In genomic region chr3:44761347-44762169, GRCh38 we compare ENCODE assay signal across 1 cellular context.
TF ChIP-seq lines count a peak whose summit lies in the region.

KIAA1143 (minus strand) TSS chr3:44761619; CDS start chr3:44761602, 17 bp downstream.
KIF15 (plus strand) TSS chr3:44761794; CDS start chr3:44761866, 72 bp downstream.

TF ChIP-seq in K562, 482 proteins besides CTCF, POLR2A, EP300 and RAD21 (continued from another document and continues in another):
- TF ChIP-seq ZNF609 (CRISPR knock-in tag; IDR thresholded peaks at IDR 0.05; ENCODE audit: borderline replicate concordance) (peak; percentile 84), ZNF717 (CRISPR knock-in tag; IDR thresholded peaks at IDR 0.05) (no peak), RBM17 (IDR thresholded peaks at IDR 0.05; ENCODE audit: borderline replicate concordance, low read depth, low read length) (no peak), SIX5 (IDR thresholded peaks at IDR 0.05; ENCODE audit: borderline replicate concordance in 1 of 2, insufficient read depth in 1 of 2, low read depth in 1 of 2, low read length in 2 of 2) (peak; percentile 63 to 78; a peak in 3 of 4 replicates), STAT6 (CRISPR knock-in tag; IDR thresholded peaks at IDR 0.05) (0 out of 2 replicates have a peak, but pooled peaks have one; percentile 34), GATAD2A (IDR thresholded peaks at IDR 0.05) (no peak), GTF2E2 (tag; IDR thresholded peaks at IDR 0.05) (peak; percentile 79; the same call in 1 of the 2 replicates), FOSL1 (tag; conservative IDR thresholded peaks at IDR 0.05) (peak; percentile 29; the same call in 1 of the 2 replicates), ATF6 (CRISPR knock-in tag; IDR thresholded peaks at IDR 0.05) (0 out of 2 replicates have a peak, but pooled peaks have one; percentile 14), ILK (tag; IDR thresholded peaks at IDR 0.05; ENCODE audit: borderline replicate concordance, low read depth) (no peak), RFX5 (IDR thresholded peaks at IDR 0.05; ENCODE audit: low read depth, low read length) (peak; percentile 70; the same call in 1 of the 2 replicates), HINFP (tag; conservative IDR thresholded peaks at IDR 0.05; ENCODE audit: low read depth) (peak; percentile 53; the same call in 1 of the 2 replicates), ATF7 (IDR thresholded peaks at IDR 0.05) (peak; percentile 98), REST (CRISPR knock-in tag; IDR thresholded peaks at IDR 0.05; ENCODE audit: low read depth) (peak; percentile 87), IFI16 (CRISPR knock-in tag; IDR thresholded peaks at IDR 0.05) (no peak), U2AF1 (optimal IDR thresholded peaks at IDR 0.05; ENCODE audit: low read depth, low read length) (no peak), HBP1 (CRISPR knock-in tag; IDR thresholded peaks at IDR 0.05) (0 out of 2 replicates have a peak, but pooled peaks have one; percentile 38), ZNF212 (CRISPR knock-in tag; IDR thresholded peaks at IDR 0.05) (no peak), HNRNPL (IDR thresholded peaks at IDR 0.05; ENCODE audit: low read depth, low read length) (peak; percentile 37; the same call in 1 of the 2 replicates), ZFP91 (CRISPR knock-in tag; IDR thresholded peaks at IDR 0.05) (no peak; the same call in 1 of the 2 replicates), NCOA2 (IDR thresholded peaks at IDR 0.05; ENCODE audit: partially characterized antibody in 2 of 2) (no peak)
